1 cellular context compared by ENCODE assay signal in the genomic region with DNA sequence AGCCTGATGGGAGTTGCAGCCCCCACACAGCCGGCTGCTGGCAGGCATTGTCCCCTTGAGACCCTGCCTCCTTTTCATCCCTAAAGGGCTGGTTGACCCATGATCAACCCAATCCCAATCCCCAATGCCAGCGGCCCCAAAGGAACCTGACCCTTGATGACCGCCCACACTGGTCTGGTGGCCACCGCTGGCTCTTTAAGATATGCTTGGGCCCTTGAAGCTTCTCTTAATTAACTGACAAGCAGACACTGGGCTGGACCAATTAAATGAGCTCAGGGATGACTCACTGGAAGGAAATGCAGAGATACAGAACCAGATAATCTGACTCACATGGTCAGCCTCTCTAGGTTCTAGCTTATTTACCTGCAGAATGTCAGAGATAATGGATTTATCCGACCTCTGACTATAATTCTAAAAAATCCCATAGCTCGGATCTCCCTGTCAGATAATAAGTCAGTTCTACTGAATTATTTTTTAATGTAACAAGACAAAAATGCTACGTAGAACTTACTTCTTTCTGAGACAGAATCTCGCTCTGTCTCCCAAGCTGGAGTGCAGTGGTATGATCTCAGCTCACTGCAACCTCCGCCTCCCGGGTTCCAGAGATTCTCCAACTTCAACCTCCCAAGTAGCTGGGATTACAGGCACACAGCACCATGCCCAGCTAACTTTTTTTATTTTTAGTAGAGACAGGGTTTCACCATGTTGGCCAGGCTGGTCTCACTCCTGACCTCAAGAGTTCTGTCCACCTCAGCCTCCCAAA.
TF ChIP-seq lines count a peak whose summit lies in the region.

No MANE protein-coding gene starts in this region.

TF ChIP-seq in K562, 482 proteins besides CTCF, POLR2A, EP300 and RAD21 (continued from another document and continues in another):
- TF ChIP-seq, protein P1, sequence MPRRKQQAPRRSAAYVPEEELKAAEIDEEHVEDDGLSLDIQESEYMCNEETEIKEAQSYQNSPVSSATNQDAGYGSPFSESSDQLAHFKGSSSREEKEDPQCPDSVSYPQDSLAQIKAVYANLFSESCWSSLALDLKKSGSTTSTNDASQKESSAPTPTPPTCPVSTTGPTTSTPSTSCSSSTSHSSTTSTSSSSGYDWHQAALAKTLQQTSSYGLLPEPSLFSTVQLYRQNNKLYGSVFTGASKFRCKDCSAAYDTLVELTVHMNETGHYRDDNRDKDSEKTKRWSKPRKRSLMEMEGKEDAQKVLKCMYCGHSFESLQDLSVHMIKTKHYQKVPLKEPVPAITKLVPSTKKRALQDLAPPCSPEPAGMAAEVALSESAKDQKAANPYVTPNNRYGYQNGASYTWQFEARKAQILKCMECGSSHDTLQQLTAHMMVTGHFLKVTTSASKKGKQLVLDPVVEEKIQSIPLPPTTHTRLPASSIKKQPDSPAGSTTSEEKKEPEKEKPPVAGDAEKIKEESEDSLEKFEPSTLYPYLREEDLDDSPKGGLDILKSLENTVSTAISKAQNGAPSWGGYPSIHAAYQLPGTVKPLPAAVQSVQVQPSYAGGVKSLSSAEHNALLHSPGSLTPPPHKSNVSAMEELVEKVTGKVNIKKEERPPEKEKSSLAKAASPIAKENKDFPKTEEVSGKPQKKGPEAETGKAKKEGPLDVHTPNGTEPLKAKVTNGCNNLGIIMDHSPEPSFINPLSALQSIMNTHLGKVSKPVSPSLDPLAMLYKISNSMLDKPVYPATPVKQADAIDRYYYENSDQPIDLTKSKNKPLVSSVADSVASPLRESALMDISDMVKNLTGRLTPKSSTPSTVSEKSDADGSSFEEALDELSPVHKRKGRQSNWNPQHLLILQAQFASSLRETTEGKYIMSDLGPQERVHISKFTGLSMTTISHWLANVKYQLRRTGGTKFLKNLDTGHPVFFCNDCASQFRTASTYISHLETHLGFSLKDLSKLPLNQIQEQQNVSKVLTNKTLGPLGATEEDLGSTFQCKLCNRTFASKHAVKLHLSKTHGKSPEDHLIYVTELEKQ (CRISPR knock-in tag; IDR thresholded peaks at IDR 0.05), result no peak
- peak; percentile 93 for TF ChIP-seq SMARCC2 (IDR thresholded peaks at IDR 0.05; ENCODE audit: low read depth)
- TF ChIP-seq KHSRP (IDR thresholded peaks at IDR 0.05), result no peak
- TF ChIP-seq, protein P2, sequence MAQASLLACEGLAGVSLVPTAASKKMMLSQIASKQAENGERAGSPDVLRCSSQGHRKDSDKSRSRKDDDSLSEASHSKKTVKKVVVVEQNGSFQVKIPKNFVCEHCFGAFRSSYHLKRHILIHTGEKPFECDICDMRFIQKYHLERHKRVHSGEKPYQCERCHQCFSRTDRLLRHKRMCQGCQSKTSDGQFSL (CRISPR knock-in tag; IDR thresholded peaks at IDR 0.05), result no peak
- TF ChIP-seq, protein P2 (tag; IDR thresholded peaks at IDR 0.05), result no peak
- TF ChIP-seq, protein P3, sequence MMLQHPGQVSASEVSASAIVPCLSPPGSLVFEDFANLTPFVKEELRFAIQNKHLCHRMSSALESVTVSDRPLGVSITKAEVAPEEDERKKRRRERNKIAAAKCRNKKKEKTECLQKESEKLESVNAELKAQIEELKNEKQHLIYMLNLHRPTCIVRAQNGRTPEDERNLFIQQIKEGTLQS (IDR thresholded peaks at IDR 0.05), result peak; percentile 98
- TF ChIP-seq, protein P3 (CRISPR knock-in tag; conservative IDR thresholded peaks at IDR 0.05), result peak; percentile 91
- TF ChIP-seq NFRKB (IDR thresholded peaks at IDR 0.05; ENCODE audit: low read depth), result no peak
- TF ChIP-seq RFX5 (IDR thresholded peaks at IDR 0.05; ENCODE audit: low read depth, low read length), result no peak
- no peak for TF ChIP-seq ZC3H4 (CRISPR knock-in tag; IDR thresholded peaks at IDR 0.05; ENCODE audit: borderline replicate concordance)
- TF ChIP-seq HDAC6 (IDR thresholded peaks at IDR 0.05; ENCODE audit: low read depth, low read length), result no peak
- TF ChIP-seq, protein P4, sequence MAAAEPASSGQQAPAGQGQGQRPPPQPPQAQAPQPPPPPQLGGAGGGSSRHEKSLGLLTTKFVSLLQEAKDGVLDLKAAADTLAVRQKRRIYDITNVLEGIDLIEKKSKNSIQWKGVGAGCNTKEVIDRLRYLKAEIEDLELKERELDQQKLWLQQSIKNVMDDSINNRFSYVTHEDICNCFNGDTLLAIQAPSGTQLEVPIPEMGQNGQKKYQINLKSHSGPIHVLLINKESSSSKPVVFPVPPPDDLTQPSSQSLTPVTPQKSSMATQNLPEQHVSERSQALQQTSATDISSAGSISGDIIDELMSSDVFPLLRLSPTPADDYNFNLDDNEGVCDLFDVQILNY (CRISPR knock-in tag; IDR thresholded peaks at IDR 0.05), result no peak
- no peak for TF ChIP-seq POU5F1 (IDR thresholded peaks at IDR 0.05; ENCODE audit: borderline replicate concordance, low read depth, low read length, partially characterized antibody)
- TF ChIP-seq CHD4 (IDR thresholded peaks at IDR 0.05; ENCODE audit: insufficient read depth, insufficient replicate concordance, low read depth, low read length, poor library complexity, severe bottlenecking), result no peak
- no peak for TF ChIP-seq CHD1 (IDR thresholded peaks at IDR 0.05; ENCODE audit: low read length)
- no peak for TF ChIP-seq IRF2 (CRISPR knock-in tag; IDR thresholded peaks at IDR 0.05)
- TF ChIP-seq, protein P5, sequence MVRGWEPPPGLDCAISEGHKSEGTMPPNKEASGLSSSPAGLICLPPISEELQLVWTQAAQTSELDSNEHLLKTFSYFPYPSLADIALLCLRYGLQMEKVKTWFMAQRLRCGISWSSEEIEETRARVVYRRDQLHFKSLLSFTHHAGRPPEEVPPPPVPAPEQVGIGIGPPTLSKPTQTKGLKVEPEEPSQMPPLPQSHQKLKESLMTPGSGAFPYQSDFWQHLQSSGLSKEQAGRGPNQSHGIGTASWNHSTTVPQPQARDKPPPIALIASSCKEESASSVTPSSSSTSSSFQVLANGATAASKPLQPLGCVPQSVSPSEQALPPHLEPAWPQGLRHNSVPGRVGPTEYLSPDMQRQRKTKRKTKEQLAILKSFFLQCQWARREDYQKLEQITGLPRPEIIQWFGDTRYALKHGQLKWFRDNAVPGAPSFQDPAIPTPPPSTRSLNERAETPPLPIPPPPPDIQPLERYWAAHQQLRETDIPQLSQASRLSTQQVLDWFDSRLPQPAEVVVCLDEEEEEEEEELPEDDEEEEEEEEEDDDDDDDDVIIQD (CRISPR knock-in tag; IDR thresholded peaks at IDR 0.05), result no peak
- no peak for TF ChIP-seq ZC3H11A (IDR thresholded peaks at IDR 0.05; ENCODE audit: low read depth, low read length)
- no peak; a peak in 1 of 3 replicates for TF ChIP-seq CBX3 (IDR thresholded peaks at IDR 0.05; ENCODE audit: borderline replicate concordance in 1 of 2, low read length in 2 of 2)
- TF ChIP-seq, protein P6, sequence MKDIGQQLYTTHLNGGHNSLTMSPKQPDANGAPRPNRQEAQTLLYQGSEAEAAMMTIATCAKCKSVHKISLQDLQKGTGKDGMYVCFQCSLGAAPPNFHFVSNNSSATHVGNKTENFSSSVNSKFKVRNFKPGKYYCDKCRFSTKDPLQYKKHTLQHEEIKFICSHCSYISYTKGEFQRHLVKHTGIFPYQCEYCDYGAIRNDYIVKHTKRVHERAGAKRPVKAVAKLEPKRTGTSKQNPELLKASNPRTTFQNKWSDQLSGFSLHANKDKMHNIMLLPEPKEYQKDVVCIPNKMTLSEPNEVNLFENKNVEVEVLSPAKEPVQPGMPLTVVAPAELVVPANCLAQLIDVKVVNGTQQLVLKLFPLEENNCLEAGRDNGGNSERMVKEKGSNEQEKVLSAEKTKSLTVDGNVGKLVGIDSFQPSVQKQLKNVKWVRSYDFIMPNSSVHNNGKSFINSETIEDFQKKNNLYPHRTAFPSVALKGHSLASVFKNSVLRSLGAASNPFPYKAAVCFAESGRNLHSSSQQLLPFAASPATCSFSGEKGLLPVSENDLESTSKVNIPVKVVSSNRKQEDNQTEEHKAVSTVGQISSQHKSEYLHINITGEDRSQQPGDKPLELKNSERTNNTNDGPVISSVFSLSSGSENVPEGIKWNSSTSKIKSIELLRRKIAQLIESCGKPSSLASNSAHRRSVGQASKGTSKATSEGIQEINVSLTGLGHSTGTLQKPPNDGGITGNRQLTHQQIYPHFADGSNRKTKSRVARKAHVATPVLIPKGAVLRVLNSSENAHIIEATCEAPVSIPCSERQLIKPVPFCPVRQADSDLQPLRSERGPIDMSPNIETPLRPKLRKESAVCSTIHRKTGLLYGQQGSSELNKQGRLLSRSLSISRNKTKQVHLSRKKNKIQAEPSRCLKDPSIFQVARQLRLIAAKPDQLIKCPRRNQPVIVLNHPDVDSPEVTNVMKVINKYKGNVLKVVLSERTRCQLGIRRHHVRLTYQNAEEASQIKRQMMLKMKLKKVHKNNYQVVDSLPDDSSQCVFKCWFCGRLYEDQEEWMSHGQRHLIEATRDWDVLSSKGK (CRISPR knock-in tag; IDR thresholded peaks at IDR 0.05), result no peak
- no peak for TF ChIP-seq FOXJ3 (CRISPR knock-in tag; IDR thresholded peaks at IDR 0.05)
- TF ChIP-seq TAF7 (tag; IDR thresholded peaks at IDR 0.05), result no peak
- TF ChIP-seq, protein P7, sequence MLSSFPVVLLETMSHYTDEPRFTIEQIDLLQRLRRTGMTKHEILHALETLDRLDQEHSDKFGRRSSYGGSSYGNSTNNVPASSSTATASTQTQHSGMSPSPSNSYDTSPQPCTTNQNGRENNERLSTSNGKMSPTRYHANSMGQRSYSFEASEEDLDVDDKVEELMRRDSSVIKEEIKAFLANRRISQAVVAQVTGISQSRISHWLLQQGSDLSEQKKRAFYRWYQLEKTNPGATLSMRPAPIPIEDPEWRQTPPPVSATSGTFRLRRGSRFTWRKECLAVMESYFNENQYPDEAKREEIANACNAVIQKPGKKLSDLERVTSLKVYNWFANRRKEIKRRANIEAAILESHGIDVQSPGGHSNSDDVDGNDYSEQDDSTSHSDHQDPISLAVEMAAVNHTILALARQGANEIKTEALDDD (IDR thresholded peaks at IDR 0.05), result peak; percentile 35; the same call in 1 of the 2 replicates
- TF ChIP-seq SNIP1 (IDR thresholded peaks at IDR 0.05; ENCODE audit: low read depth), result no peak
- no peak for TF ChIP-seq ERF (CRISPR knock-in tag; IDR thresholded peaks at IDR 0.05)
- TF ChIP-seq, protein P8, sequence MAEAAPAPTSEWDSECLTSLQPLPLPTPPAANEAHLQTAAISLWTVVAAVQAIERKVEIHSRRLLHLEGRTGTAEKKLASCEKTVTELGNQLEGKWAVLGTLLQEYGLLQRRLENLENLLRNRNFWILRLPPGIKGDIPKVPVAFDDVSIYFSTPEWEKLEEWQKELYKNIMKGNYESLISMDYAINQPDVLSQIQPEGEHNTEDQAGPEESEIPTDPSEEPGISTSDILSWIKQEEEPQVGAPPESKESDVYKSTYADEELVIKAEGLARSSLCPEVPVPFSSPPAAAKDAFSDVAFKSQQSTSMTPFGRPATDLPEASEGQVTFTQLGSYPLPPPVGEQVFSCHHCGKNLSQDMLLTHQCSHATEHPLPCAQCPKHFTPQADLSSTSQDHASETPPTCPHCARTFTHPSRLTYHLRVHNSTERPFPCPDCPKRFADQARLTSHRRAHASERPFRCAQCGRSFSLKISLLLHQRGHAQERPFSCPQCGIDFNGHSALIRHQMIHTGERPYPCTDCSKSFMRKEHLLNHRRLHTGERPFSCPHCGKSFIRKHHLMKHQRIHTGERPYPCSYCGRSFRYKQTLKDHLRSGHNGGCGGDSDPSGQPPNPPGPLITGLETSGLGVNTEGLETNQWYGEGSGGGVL (CRISPR knock-in tag; IDR thresholded peaks at IDR 0.05), result no peak
